29 cellular contexts compared by ENCODE assay signal in genomic region chr6:83071707-83072106, GRCh38. TPM values are rescaled to one million over a fixed set of nuclear protein-coding genes. Genes with fewer than 3 reads are reported as not detected.
DNase-seq lines count a peak whose midpoint lies in the region; ATAC-seq, FAIRE-seq and TF ChIP-seq lines count a peak whose summit lies in the region.
"Had no signal": no experiment of that assay in that cellular context is flagged by ENCODE, and none has a peak within 500 bp of the region (broad histone marks: within the 10 kb centered on the region; RNA-seq: fewer than 3 reads in every experiment).

No MANE protein-coding gene starts in this region.

- no peaks in the 10 kb centered on the region for H3K9me3 Mint-ChIP-seq in stimulated activated effector memory CD8-positive, alpha-beta T cell treated with anti-CD3 and anti-CD28 coated beads, Interleukin-12 subunit alpha, Interleukin-12 subunit beta, amount 100 ng/mL, for 72 hours
- peaks cover 0 to 1% (median 0%) of the 10 kb centered on the region in 8 donors for H3K9me3 Mint-ChIP-seq in CD4-positive, alpha-beta memory T cell
- H3K9me3 Mint-ChIP-seq: activated naive CD8-positive, alpha-beta T cell treated with anti-CD3 and anti-CD28 coated beads for 36 hours; central memory CD8-positive, alpha-beta T cell; naive B cell had no signal

- POLR2A ChIA-PET in CD4-positive, alpha-beta memory T cell (lab: Charles Lee; ENCODE audit: partially characterized antibody), result no interaction called here

- H3K9me3 ChIP-seq in small intestine (ENCODE audit: control insufficient read depth, low read depth), result no peaks in the 10 kb centered on the region
- no peaks in the 10 kb centered on the region for H3K9me3 ChIP-seq in CD4-positive, alpha-beta memory T cell (ENCODE audit: control insufficient read depth in 1 of 2, low read length in 2 of 2)
- H3K9me3 ChIP-seq: transverse colon had no signal

- peak; percentile 84 for FAIRE-seq in small intestine (lab: Jason Lieb, UNC)

- H3K27ac ChIP-seq in VCaP, result peak overlapping the region; percentile 29
- no peak overlapping the region for H3K27ac ChIP-seq in small intestine (ENCODE audit: low read depth in 1 of 2, low read length in 1 of 2)
- H3K27ac ChIP-seq in CD4-positive, alpha-beta memory T cell (ENCODE audit: low read depth, low read length), result no peak overlapping the region
- H3K27ac ChIP-seq: BLaER1 treated with 17β-estradiol and CSF1 and Interleukin-3, amounts not matched to agents 10 nM and 100 nM; KMS-11 had no signal

- H3K36me3 ChIP-seq in small intestine (ENCODE audit: control insufficient read depth in 2 of 2, insufficient read depth in 2 of 2, low read length in 2 of 2), result no peaks in the 10 kb centered on the region
- H3K36me3 ChIP-seq in CD4-positive, alpha-beta memory T cell (ENCODE audit: insufficient read depth, low read length), result no peaks in the 10 kb centered on the region
- H3K36me3 ChIP-seq: BLaER1 treated with 17β-estradiol and CSF1 and Interleukin-3, amounts not matched to agents 10 nM and 100 nM; transverse colon had no signal

- peaks cover 0 to 2% of the 10 kb centered on the region in 2 donors for H3K4me1 ChIP-seq in small intestine (ENCODE audit: control insufficient read depth in 2 of 2, insufficient read depth in 1 of 2, low read depth in 1 of 2, low read length in 1 of 2)
- peaks cover 12% of the 10 kb centered on the region for H3K4me1 ChIP-seq in CD4-positive, alpha-beta memory T cell (ENCODE audit: insufficient read depth, low read length)

- no peak for ATAC-seq in stimulated activated effector memory CD8-positive, alpha-beta T cell treated with anti-CD3 and anti-CD28 coated beads, Interleukin-12 subunit alpha, Interleukin-12 subunit beta, amount 100 ng/mL, for 72 hours
- ATAC-seq: left lobe of liver, Right ventricle myocardium inferior, SK-N-SH treated with all-trans-retinoic acid at 6 μM for 48 hours had no signal

- no peak overlapping the region for H3K27ac Mint-ChIP-seq in stimulated activated effector memory CD8-positive, alpha-beta T cell treated with anti-CD3 and anti-CD28 coated beads, Interleukin-12 subunit alpha, Interleukin-12 subunit beta, amount 100 ng/mL, for 72 hours
- H3K27ac Mint-ChIP-seq in CD4-positive, alpha-beta memory T cell, result no peak overlapping the region

- CTCF ChIA-PET in CD4-positive, alpha-beta memory T cell (lab: Charles Lee; ENCODE audit: partially characterized antibody), result interaction anchor here (0.7 to 1.6 kb wide), 2 partner anchors 143 to 144 kb away, joined by 3 to 10 read pairs; no protein-coding TSS in a partner anchor

- no peak overlapping the region for H3K4me3 Mint-ChIP-seq in stimulated activated effector memory CD8-positive, alpha-beta T cell treated with anti-CD3 and anti-CD28 coated beads, Interleukin-12 subunit alpha, Interleukin-12 subunit beta, amount 100 ng/mL, for 72 hours
- H3K4me3 Mint-ChIP-seq in CD4-positive, alpha-beta memory T cell, result no peak overlapping the region
- H3K4me3 Mint-ChIP-seq: activated naive CD8-positive, alpha-beta T cell treated with anti-CD3 and anti-CD28 coated beads for 36 hours; central memory CD8-positive, alpha-beta T cell; mesothelial cell of epicardium had no signal

- H3K36me3 Mint-ChIP-seq in stimulated activated effector memory CD8-positive, alpha-beta T cell treated with anti-CD3 and anti-CD28 coated beads, Interleukin-12 subunit alpha, Interleukin-12 subunit beta, amount 100 ng/mL, for 72 hours, result no peaks in the 10 kb centered on the region
- peaks cover 9 to 15% of the 10 kb centered on the region in 2 donors for H3K36me3 Mint-ChIP-seq in CD4-positive, alpha-beta memory T cell

- H3K4me3 ChIP-seq in fibroblast of mammary gland (ENCODE audit: control insufficient read depth, low read depth, low read length), result no peak overlapping the region
- H3K4me3 ChIP-seq in small intestine (ENCODE audit: low read depth in 1 of 2, low read length in 2 of 2), result no peak overlapping the region
- no peak overlapping the region for H3K4me3 ChIP-seq in CD4-positive, alpha-beta memory T cell (ENCODE audit: low read length in 2 of 2)
- H3K4me3 ChIP-seq: BLaER1 treated with 17β-estradiol and CSF1 and Interleukin-3, amounts not matched to agents 10 nM and 100 nM; transverse colon had no signal

- H3K27me3 ChIP-seq in small intestine (ENCODE audit: control insufficient read depth in 2 of 2, insufficient read depth in 2 of 2, low read length in 2 of 2), result no peaks in the 10 kb centered on the region
- H3K27me3 ChIP-seq in CD4-positive, alpha-beta memory T cell (ENCODE audit: insufficient read depth, low read length), result no peaks in the 10 kb centered on the region
- H3K27me3 ChIP-seq: BLaER1 treated with 17β-estradiol and CSF1 and Interleukin-3, amounts not matched to agents 10 nM and 100 nM; transverse colon had no signal

- H3K4me1 Mint-ChIP-seq in stimulated activated effector memory CD8-positive, alpha-beta T cell treated with anti-CD3 and anti-CD28 coated beads, Interleukin-12 subunit alpha, Interleukin-12 subunit beta, amount 100 ng/mL, for 72 hours, result peaks cover 15% of the 10 kb centered on the region
- H3K4me1 Mint-ChIP-seq in CD4-positive, alpha-beta memory T cell, result peaks cover 13 to 34% (median 23%) of the 10 kb centered on the region in 4 donors

- no peaks in the 10 kb centered on the region for H3K27me3 Mint-ChIP-seq in CD4-positive, alpha-beta memory T cell
- H3K27me3 Mint-ChIP-seq: activated naive CD8-positive, alpha-beta T cell treated with anti-CD3 and anti-CD28 coated beads for 36 hours; central memory CD8-positive, alpha-beta T cell; naive B cell had no signal

- DNase-seq in HPDE6-E6E7 (ENCODE audit: extremely low spot score), result peak; percentile 27
- DNase-seq in fibroblast of mammary gland (ENCODE audit: low read depth), result peak; percentile 25
- DNase-seq in small intestine, result no peak
- DNase-seq in activated CD8-positive, alpha-beta memory T cell treated with anti-CD3 and anti-CD28 coated beads, Interleukin-2, amount 50 U/mL, for 4 hours, result no peak
- no peak for DNase-seq in stimulated activated effector memory CD8-positive, alpha-beta T cell treated with anti-CD3 and anti-CD28 coated beads, Interleukin-12 subunit alpha, Interleukin-12 subunit beta, amount 100 ng/mL, for 72 hours (ENCODE audit: low spot score in 2 of 2)
- DNase-seq in CD4-positive, alpha-beta memory T cell, result no peak
- DNase-seq: activated CD4-positive, alpha-beta T cell treated with anti-CD3 and anti-CD28 coated beads for 4 hours; activated CD8-positive, alpha-beta memory T cell treated with anti-CD3 and anti-CD28 coated beads for 24 hours; activated effector memory CD4-positive, alpha-beta T cell treated with anti-CD3 and anti-CD28 coated beads, Interleukin-2, amount 50 U/mL, for 16 hours; activated naive CD8-positive, alpha-beta T cell treated with anti-CD3 and anti-CD28 coated beads for 36 hours; activated T-cell treated with anti-CD3 and anti-CD28 coated beads, Interleukin-2, amount 50 U/mL, for 1 hour; COR-L47; DMS79 treated with DMSO at 0.1 percent for 48 hours; foreskin melanocyte; NCI-H1436 treated with DMSO at 0.1 percent for 48 hours; NCI-H345; NCI-H748 treated with DMSO at 0.1 percent for 48 hours; stimulated activated CD8-positive, alpha-beta memory T cell treated with anti-CD3 and anti-CD28 coated beads, Interleukin-4, amount 100 ng/mL, for 48 hours; T-helper 2 cell; transverse colon had no signal

- TF ChIP-seq CTCF in VCaP (conservative IDR thresholded peaks at IDR 0.05) (no peak), fibroblast of mammary gland (conservative IDR thresholded peaks at IDR 0.05; ENCODE audit: control insufficient read depth, insufficient read depth, low read depth, low read length) (no peak)

- 37 to 82% (median 75%) methylated on average over 1 of the region's 1 CpG for WGBS in small intestine, 3 donors

- intact Hi-C loops in CD4-positive, alpha-beta memory T cell (cut with micrococcal nuclease), result no loop called here

RNA-seq across cellular contexts. Expression of gene DOP1A, which starts 4.2 kb away (rescaled TPM):
- 10 to 100 TPM in 1 of 3 donors, 1 to 10 TPM in 2; 5.9 to 11.2 (median 7.4) TPM for polyA plus RNA-seq in small intestine
- total RNA-seq in CD4-positive, alpha-beta memory T cell, result 10 to 100 TPM; 32.5 to 36.6 TPM
- 1 to 10 TPM in 1 of 2 donors, under 1 TPM in 1; 0.88 to 5.8 TPM for polyA plus RNA-seq in CD4-positive, alpha-beta memory T cell

RNA-seq across cellular contexts. Expression of gene UBE3D, which starts 6.1 kb away (rescaled TPM):
- 1 to 10 TPM in 2 of 3 donors, under 1 TPM in 1; 0.54 to 4.9 (median 3.0) TPM for polyA plus RNA-seq in small intestine
- 1 to 10 TPM; 6.0 to 7.3 TPM for total RNA-seq in CD4-positive, alpha-beta memory T cell
- 1 to 10 TPM; 4.3 to 6.0 TPM for polyA plus RNA-seq in CD4-positive, alpha-beta memory T cell

Comparison
In these comparisons a context has a peak if more than half of its experiments do, and no peak if none do; other contexts are left out.
1. DNase-seq: peak in HPDE6-E6E7 (single experiment) and fibroblast of mammary gland (single experiment); none in small intestine (single experiment), activated CD8-positive, alpha-beta memory T cell treated with anti-CD3 and anti-CD28 coated beads, Interleukin-2, amount 50 U/mL, for 4 hours (single experiment), stimulated activated effector memory CD8-positive, alpha-beta T cell treated with anti-CD3 and anti-CD28 coated beads, Interleukin-12 subunit alpha, Interleukin-12 subunit beta, amount 100 ng/mL, for 72 hours (0 of 2) and CD4-positive, alpha-beta memory T cell (0 of 5).